In the genomic region with DNA sequence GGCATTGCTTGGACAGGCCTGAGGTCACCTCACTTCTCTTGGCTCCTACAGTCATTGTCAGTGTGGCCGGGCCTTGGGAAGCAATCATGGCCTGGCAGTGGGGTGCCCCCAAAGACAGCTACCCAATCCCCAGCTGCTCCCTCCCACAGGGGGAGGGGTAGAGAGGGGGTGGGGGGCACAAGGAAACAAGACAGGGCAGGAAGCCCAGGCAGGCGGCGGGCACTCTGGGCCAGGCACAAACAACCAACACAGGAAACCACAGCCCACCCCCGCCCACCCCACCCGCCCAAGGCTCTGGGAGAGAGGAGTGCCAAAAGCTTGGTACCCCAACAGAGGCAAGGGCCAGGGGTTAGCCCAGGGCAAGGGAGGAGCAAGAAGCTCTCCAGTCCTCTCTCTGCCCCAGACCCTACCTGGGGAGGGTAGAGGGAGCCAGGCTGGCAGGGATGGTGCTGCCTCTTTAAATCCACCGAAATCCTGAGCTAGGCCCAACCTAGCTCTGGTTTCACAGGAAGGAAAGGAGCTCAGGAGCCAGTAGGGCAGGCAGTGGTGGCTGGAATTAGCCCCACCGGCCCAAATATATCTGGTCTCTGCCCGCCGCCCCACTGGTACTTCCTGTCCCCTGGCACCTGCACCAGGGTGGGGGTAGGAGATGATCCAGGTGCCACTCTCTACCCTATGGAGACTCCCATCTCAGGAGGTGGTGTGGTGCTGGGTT, we compare ENCODE assay signal across 8 cellular contexts. TPM values are rescaled to one million over a fixed set of nuclear protein-coding genes. Genes with fewer than 3 reads are reported as not detected.
DNase-seq lines count a peak whose midpoint lies in the region; ATAC-seq and TF ChIP-seq lines count a peak whose summit lies in the region.

No MANE protein-coding gene starts in this region.

- H3K23ac ChIP-seq in mesendoderm (ENCODE audit: low read length): no peak overlapping the region

- peak overlapping the region; percentile 94 for H3K56ac ChIP-seq in mesendoderm (ENCODE audit: low read length)

- H3K4ac ChIP-seq in mesendoderm (ENCODE audit: low read depth, low read length): peak overlapping the region; percentile 39

- no peak for DNase-seq in heart right ventricle
- no peak for DNase-seq in cardiac septum (ENCODE audit: low spot score)
- peak; percentile 41 for DNase-seq in astrocyte of the hippocampus (ENCODE audit: low read depth, low spot score)
- no peak for DNase-seq in mesendoderm
- peak; percentile 42 to 54 for DNase-seq in upper lobe of left lung
- no peak for DNase-seq in CD14-positive monocyte (ENCODE audit: low spot score)
- DNase-seq in NCI-H82 treated with DMSO at 0.1 percent for 48 hours (lab: John Stamatoyannopoulos, UW; ENCODE audit: unreplicated experiment): no peak
- DNase-seq in DMS79 (lab: John Stamatoyannopoulos, UW): no peak

- peaks cover 91 to 100% (median 100%) of the 10 kb centered on the region in 9 donors for H3K4me1 ChIP-seq in heart right ventricle
- peaks cover 60% of the 10 kb centered on the region for H3K4me1 ChIP-seq in mesendoderm (ENCODE audit: control insufficient read depth, low read depth, low read length)
- H3K4me1 ChIP-seq in upper lobe of left lung: peaks cover 99 to 100% (median 100%) of the 10 kb centered on the region in 4 donors

- H3K36me3 ChIP-seq in heart right ventricle (no peaks in the 10 kb centered on the region), mesendoderm (ENCODE audit: control insufficient read depth, insufficient read depth, low read length) (no peaks in the 10 kb centered on the region), upper lobe of left lung (peaks cover 0 to under 1% (median 0%) of the 10 kb centered on the region in 4 donors)

- H2AK5ac ChIP-seq in mesendoderm (ENCODE audit: low read length): peak overlapping the region; percentile 59

- no peak for ATAC-seq in heart right ventricle
- no peak for ATAC-seq in upper lobe of left lung (ENCODE audit: low FRiP score in 2 of 2)

- peak overlapping the region; percentile 96 for H2BK5ac ChIP-seq in mesendoderm (ENCODE audit: low read length)

- H3K36me3 Mint-ChIP-seq in CD14-positive monocyte: peaks cover 14 to 26% of the 10 kb centered on the region in 2 donors

- H2BK120ac ChIP-seq in mesendoderm (ENCODE audit: low read depth, low read length): peak overlapping the region; percentile 39

- intact Hi-C loops in heart right ventricle (cut with DNase I): no loop called here
- intact Hi-C loops in cardiac septum (cut with DNase I): no loop called here
- intact Hi-C loops in CD14-positive monocyte (cut with micrococcal nuclease): no loop called here

- no peak for TF ChIP-seq EP300 in upper lobe of left lung (IDR thresholded peaks at IDR 0.05)

- no peak overlapping the region for H3K4me3 Mint-ChIP-seq in CD14-positive monocyte

- H3K9me3 ChIP-seq in heart right ventricle: no peaks in the 10 kb centered on the region
- no peaks in the 10 kb centered on the region for H3K9me3 ChIP-seq in upper lobe of left lung

- peak overlapping the region; percentile 78 for H3K18ac ChIP-seq in mesendoderm (ENCODE audit: low read length)

- no peak for TF ChIP-seq POLR2A in upper lobe of left lung (IDR thresholded peaks at IDR 0.05)

- no peak for TF ChIP-seq CTCF in heart right ventricle (IDR thresholded peaks at IDR 0.05)
- no peak for TF ChIP-seq CTCF in upper lobe of left lung (IDR thresholded peaks at IDR 0.05)
- TF ChIP-seq CTCF in CD14-positive monocyte (IDR thresholded peaks at IDR 0.05): no peak

- peak overlapping the region; percentile 83 to 98 (median 94) for H3K27ac ChIP-seq in heart right ventricle
- peak overlapping the region; percentile 96 for H3K27ac ChIP-seq in mesendoderm (ENCODE audit: low read depth, low read length)
- peak overlapping the region; percentile 94 to 98 (median 97) for H3K27ac ChIP-seq in upper lobe of left lung

- H3K9ac ChIP-seq in mesendoderm (ENCODE audit: low read length): peak overlapping the region; percentile 75

- peaks cover 0 to 2% (median 0%) of the 10 kb centered on the region in 7 donors for H3K9me3 Mint-ChIP-seq in CD14-positive monocyte

- peaks cover 30% of the 10 kb centered on the region for H3K79me1 ChIP-seq in mesendoderm (ENCODE audit: low read length)

- peak overlapping the region in 7 of 10 donors; percentile 4 to 32 (median 16) for H3K4me3 ChIP-seq in heart right ventricle
- H3K4me3 ChIP-seq in mesendoderm (ENCODE audit: low read length): no peak overlapping the region
- peak overlapping the region in 2 of 4 donors; percentile 19 to 48 for H3K4me3 ChIP-seq in upper lobe of left lung

- no peak overlapping the region for H2BK15ac ChIP-seq in mesendoderm (replicated peaks; ENCODE audit: low read depth)

- peak overlapping the region in 1 of 7 donors; percentile 89 for H3K27ac Mint-ChIP-seq in CD14-positive monocyte

- H3K27me3 Mint-ChIP-seq in CD14-positive monocyte (ENCODE audit: low read depth in 3 of 3): peaks cover 7 to 28% (median 15%) of the 10 kb centered on the region in 3 donors

- H3K4me1 Mint-ChIP-seq in CD14-positive monocyte: peaks cover 80% of the 10 kb centered on the region

- H3K4me2 ChIP-seq in mesendoderm (ENCODE audit: low read length): no peak overlapping the region

- WGBS in heart right ventricle, 2 donors: 24 to 31% methylated on average over 9 of the region's 9 CpGs
- whole genome bisulfite sequencing in mesendoderm (ENCODE audit: extremely low coverage, insufficient coverage, low lambda C conversion rate): no CpG with 5 or more reads among the region's 9 CpGs
- 0 to 10% methylated on average over 1 to 9 of the region's 9 CpGs for WGBS in upper lobe of left lung, 2 donors

- H4K5ac ChIP-seq in mesendoderm (ENCODE audit: low read length): no peak overlapping the region

- H3K27me3 ChIP-seq in heart right ventricle (no peaks in the 10 kb centered on the region), mesendoderm (ENCODE audit: insufficient read depth, low read length, poor library complexity) (no peaks in the 10 kb centered on the region), upper lobe of left lung (no peaks in the 10 kb centered on the region)

- H3K79me2 ChIP-seq in mesendoderm (ENCODE audit: control insufficient read depth, insufficient read depth, low read length): peaks cover 48% of the 10 kb centered on the region

- no peak overlapping the region for H4K8ac ChIP-seq in mesendoderm (ENCODE audit: low read depth, low read length)

RNA-seq across cellular contexts. Expression of gene BCL9L, which starts 12.2 kb away (rescaled TPM):
- total RNA-seq in heart right ventricle (10 to 100 TPM; 29.4 to 57.7 (median 40.8) TPM), cardiac septum (41.4 TPM), upper lobe of left lung (10 to 100 TPM; 28.7 to 70.2 (median 66.4) TPM)
- polyA plus RNA-seq in heart right ventricle (10 to 100 TPM; 24.0 to 24.2 TPM), CD14-positive monocyte (1 to 10 TPM in 1 of 2 donors, under 1 TPM in 1; 0.11 to 1.8 TPM)
- polyA plus RNA-seq in mesendoderm (2013, experiment 1 of 2): 65.1 TPM
- polyA plus RNA-seq in mesendoderm (2013, experiment 2 of 2): 69.1 TPM

RNA-seq across cellular contexts. Expression of gene CXCR5, which starts 29.9 kb away (rescaled TPM):
- total RNA-seq in heart right ventricle: under 1 TPM in 1 of 10 donors, not detected in 9; 0.16 TPM
- under 1 TPM; 0.22 to 0.58 TPM for polyA plus RNA-seq in heart right ventricle
- total RNA-seq in cardiac septum: not detected
- polyA plus RNA-seq in mesendoderm (2013, experiment 1 of 2): 0.80 TPM
- polyA plus RNA-seq in mesendoderm (2013, experiment 2 of 2): 0.70 TPM
- under 1 TPM in 4 of 6 donors, not detected in 2; under 0.01 to 0.17 (median 0.16) TPM for total RNA-seq in upper lobe of left lung
- under 1 TPM; 0.08 to 0.09 TPM for polyA plus RNA-seq in CD14-positive monocyte

RNA-seq across cellular contexts. Expression of gene UPK2, which starts 42.5 kb away (rescaled TPM):
- total RNA-seq in heart right ventricle (not detected), cardiac septum (not detected), upper lobe of left lung (not detected)
- polyA plus RNA-seq in heart right ventricle (under 1 TPM in 1 of 2 donors, not detected in 1; 0.04 TPM), CD14-positive monocyte (not detected)
- polyA plus RNA-seq in mesendoderm (2013, experiment 1 of 2): 0.31 TPM
- 0.43 TPM for polyA plus RNA-seq in mesendoderm (2013, experiment 2 of 2)

RNA-seq across cellular contexts. Expression of gene FOXR1, which starts 58.0 kb away (rescaled TPM):
- total RNA-seq in heart right ventricle: not detected
- not detected for polyA plus RNA-seq in heart right ventricle
- total RNA-seq in cardiac septum: not detected
- polyA plus RNA-seq in mesendoderm (2013, experiment 1 of 2): 0.04 TPM
- not detected for polyA plus RNA-seq in mesendoderm (2013, experiment 2 of 2)
- total RNA-seq in upper lobe of left lung: not detected
- polyA plus RNA-seq in CD14-positive monocyte: not detected

Comparison
In these comparisons a context has a peak if more than half of its experiments do, and no peak if none do; other contexts are left out.
1. DNase-seq: peak in astrocyte of the hippocampus (single experiment) and upper lobe of left lung (2 of 2); none in heart right ventricle (0 of 2), cardiac septum (single experiment), mesendoderm (single experiment), CD14-positive monocyte (single experiment), NCI-H82 treated with DMSO at 0.1 percent for 48 hours (single experiment) and DMS79 (single experiment).
2. Peak in every context shown above with its lines, with median percentiles within 50 percentile points of each other: H3K27ac ChIP-seq.